ENCODE assay signal across 10 cellular contexts in the genomic region with DNA sequence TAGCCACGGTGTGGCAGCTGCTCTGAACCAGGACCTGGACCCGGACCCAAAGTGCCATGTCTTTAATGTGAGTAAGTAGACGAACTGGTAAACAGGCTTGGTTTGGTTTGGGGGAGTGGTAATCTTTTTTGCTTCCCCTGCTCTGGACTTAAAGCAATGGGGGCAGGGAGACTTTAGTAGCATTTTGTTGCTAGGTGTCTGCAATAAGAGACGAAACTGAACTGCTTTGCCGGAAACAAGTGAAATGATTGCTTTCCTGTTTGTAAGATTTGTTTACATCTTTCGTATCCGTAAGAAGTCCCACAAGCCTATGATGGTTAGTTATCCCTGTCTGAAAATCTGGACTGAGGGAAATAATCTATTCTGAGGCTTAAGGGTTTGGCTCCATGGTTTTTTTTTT. TPM values are rescaled to one million over a fixed set of nuclear protein-coding genes. Genes with fewer than 3 reads are reported as not detected.
DNase-seq lines count a peak whose midpoint lies in the region; ATAC-seq and TF ChIP-seq lines count a peak whose summit lies in the region.
"Had no signal": no experiment of that assay in that cellular context is flagged by ENCODE, and none has a peak within 500 bp of the region (broad histone marks: within the 10 kb centered on the region; RNA-seq: fewer than 3 reads in every experiment).

No MANE protein-coding gene starts in this region.

- H3K4me1 ChIP-seq in PC-9 (replicated peaks; ENCODE audit: insufficient read depth) = peaks cover 27% of the 10 kb centered on the region
- peaks cover 39% of the 10 kb centered on the region for H3K4me1 ChIP-seq in effector memory CD4-positive, alpha-beta T cell (ENCODE audit: control insufficient read depth, insufficient read depth, low read length, poor library complexity, severe bottlenecking)
- peaks cover 0 to 56% (median 54%) of the 10 kb centered on the region in 4 donors for H3K4me1 ChIP-seq in sigmoid colon

- no peak overlapping the region for H3K27ac ChIP-seq in PC-9
- peak overlapping the region; percentile 70 for H3K27ac ChIP-seq in effector memory CD4-positive, alpha-beta T cell (ENCODE audit: insufficient read depth, low read length, poor library complexity, severe bottlenecking)
- H3K27ac ChIP-seq in sigmoid colon = peak overlapping the region; percentile 57 to 62 (median 60)

- peaks cover 42% of the 10 kb centered on the region for H3F3A ChIP-seq in PC-9 (ENCODE audit: insufficient read depth, low read depth)

- H3K9me3 ChIP-seq in PC-9 (ENCODE audit: insufficient read depth, low read depth) (no peaks in the 10 kb centered on the region), sigmoid colon (no peaks in the 10 kb centered on the region)
- H3K9me3 ChIP-seq in effector memory CD4-positive, alpha-beta T cell (ENCODE audit: control insufficient read depth, low read length) = no peaks in the 10 kb centered on the region

- POLR2A ChIA-PET in PC-9 (lab: Charles Lee; ENCODE audit: unreplicated experiment) = interaction anchor here (0.6 kb wide), 1 partner anchor 62 kb away, joined by 3 read pairs; no protein-coding TSS in a partner anchor

- H3K4me2 ChIP-seq in PC-9 = peak overlapping the region; percentile 99; the same call in 1 of the 2 replicates

- no peaks in the 10 kb centered on the region for H3K9me2 ChIP-seq in PC-9 (ENCODE audit: insufficient read depth)

- TF ChIP-seq POLR2A in sigmoid colon (IDR thresholded peaks at IDR 0.05) = no peak

- CTCF ChIA-PET in PC-9 (lab: Charles Lee) = no interaction called here

- H3K36me3 ChIP-seq in PC-9 (ENCODE audit: low read depth) (peaks cover 18% of the 10 kb centered on the region), sigmoid colon (peaks cover 0 to 30% (median 0%) of the 10 kb centered on the region in 4 donors)
- peaks cover 28% of the 10 kb centered on the region for H3K36me3 ChIP-seq in effector memory CD4-positive, alpha-beta T cell (ENCODE audit: control insufficient read depth, insufficient read depth, low read length)

- TF ChIP-seq CTCF in GM12865 (IDR thresholded peaks at IDR 0.05; ENCODE audit: insufficient read depth, low read depth, low read length, missing control alignments) (no peak), PC-9 (conservative IDR thresholded peaks at IDR 0.05) (no peak), sigmoid colon (IDR thresholded peaks at IDR 0.05) (no peak)

- no TSS peak for BruUV-seq in PC-9 (replicated peaks; lab: Mats Ljungman, UMichigan)

- no peak for TF ChIP-seq EP300 in sigmoid colon (IDR thresholded peaks at IDR 0.05)

- intact Hi-C loops in PC-9 (cut with micrococcal nuclease; ENCODE audit: unreplicated experiment) (no loop called here), sigmoid colon (cut with DNase I) (no loop called here)

- H3K4me3 ChIP-seq in GM12865 (ENCODE audit: low read depth, low read length) = peak overlapping the region; percentile 91
- no peak overlapping the region for H3K4me3 ChIP-seq in PC-9
- H3K4me3 ChIP-seq in effector memory CD4-positive, alpha-beta T cell (ENCODE audit: insufficient read depth, low read depth, low read length, poor library complexity, severe bottlenecking) = no peak overlapping the region
- no peak overlapping the region for H3K4me3 ChIP-seq in sigmoid colon

- peaks cover 52% of the 10 kb centered on the region for H4K20me1 ChIP-seq in PC-9 (ENCODE audit: insufficient read depth)

- 68 to 71% methylated on average over 7 of the region's 7 CpGs for WGBS in sigmoid colon, 2 donors

- ATAC-seq in GM19455 (IDR thresholded peaks at IDR 0.05; ENCODE audit: unreplicated experiment) (no peak), HG02981 (IDR thresholded peaks at IDR 0.05; ENCODE audit: unreplicated experiment) (no peak), HG03521 (IDR thresholded peaks at IDR 0.05; ENCODE audit: unreplicated experiment) (no peak)

- no peak overlapping the region for H2AFZ ChIP-seq in PC-9

- H3K79me2 ChIP-seq in PC-9 (ENCODE audit: low read depth) = peaks cover 56% of the 10 kb centered on the region

- DNase-seq in GM12865 (ENCODE audit: low read depth) (peak; percentile 77), PC-9 (no peak), sigmoid colon (no peak), NCI-H2171 (lab: John Stamatoyannopoulos, UW) (no peak)
- DNase-seq in effector memory CD4-positive, alpha-beta T cell = peak in 1 of 3 donors; percentile 28
- DNase-seq: activated CD8-positive, alpha-beta memory T cell treated with anti-CD3 and anti-CD28 coated beads for 24 hours had no signal

- no peaks in the 10 kb centered on the region for H3K27me3 ChIP-seq in PC-9 (ENCODE audit: insufficient read depth, low read depth)
- no peaks in the 10 kb centered on the region for H3K27me3 ChIP-seq in effector memory CD4-positive, alpha-beta T cell (replicated peaks; ENCODE audit: control insufficient read depth, insufficient read depth, low read length, poor library complexity, severe bottlenecking)
- no peaks in the 10 kb centered on the region for H3K27me3 ChIP-seq in sigmoid colon

RNA-seq across cellular contexts. Expression of a gene that starts 21.5 kb away (rescaled TPM):
- total RNA-seq in PC-9 (2021) (2.6 and 2.7 TPM in 2 replicates), sigmoid colon (1 to 10 TPM; 1.1 to 6.1 (median 3.6) TPM)
- polyA plus RNA-seq in sigmoid colon = 1 to 10 TPM in 2 of 3 donors, not detected in 1; 4.8 to 7.1 TPM
- total RNA-seq: HT1080 had no signal

RNA-seq across cellular contexts. Expression of a gene that starts 23.8 kb away (rescaled TPM):
- total RNA-seq in PC-9 (2021) (0.93 and 1.1 TPM in 2 replicates), sigmoid colon (10 to 100 TPM; 18.6 to 33.4 (median 19.3) TPM)
- 10 to 100 TPM in 2 of 3 donors, 1 to 10 TPM in 1; 9.7 to 25.8 (median 10.1) TPM for polyA plus RNA-seq in sigmoid colon

RNA-seq across cellular contexts. Expression of a gene that starts 24.3 kb away (rescaled TPM):
- total RNA-seq in PC-9 (2021) (15.5 and 18.7 TPM in 2 replicates), sigmoid colon (10 to 100 TPM in 1 of 4 donors, 1 to 10 TPM in 3; 4.1 to 16.4 (median 9.0) TPM)
- polyA plus RNA-seq in sigmoid colon = 1 to 10 TPM; 3.3 to 5.4 (median 3.5) TPM
- total RNA-seq: HT1080 had no signal
